Comparison of ENCODE assay signal across 9 cellular contexts in the genomic region with DNA sequence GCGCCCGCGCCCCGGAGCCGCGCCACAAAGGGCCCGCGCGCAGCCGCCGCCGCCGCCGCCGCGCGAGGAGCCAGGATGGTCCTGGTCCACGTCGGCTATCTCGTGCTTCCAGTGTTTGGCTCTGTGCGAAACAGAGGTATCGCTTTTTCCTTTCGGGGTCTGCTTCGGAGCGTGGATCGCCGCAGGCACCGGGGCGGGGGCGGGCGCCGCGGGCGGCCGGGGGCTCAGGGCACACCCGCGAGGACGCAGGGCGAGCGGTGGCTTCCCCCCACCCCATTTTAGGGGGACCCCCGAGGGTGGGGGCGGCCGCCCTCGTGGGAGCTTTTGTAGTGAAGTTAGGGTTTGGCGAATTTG.
DNase-seq lines count a peak whose midpoint lies in the region; ATAC-seq, FAIRE-seq and TF ChIP-seq lines count a peak whose summit lies in the region.
"Had no signal": no experiment of that assay in that cellular context is flagged by ENCODE, and none has a peak within 500 bp of the region (broad histone marks: within the 10 kb centered on the region; RNA-seq: fewer than 3 reads in every experiment).

No MANE protein-coding gene starts in this region.

- H3K9ac ChIP-seq in keratinocyte (ENCODE audit: control insufficient read depth, extremely low read depth, insufficient read depth, low read length) = peak overlapping the region; percentile 77
- H3K9ac ChIP-seq in stomach smooth muscle (ENCODE audit: low read length in 2 of 2) = peak overlapping the region in 1 of 2 donors; percentile 70

- CTCF ChIA-PET in HEK293T (lab: Yijun Ruan, JAX) = no interaction called here

- no peaks in the 10 kb centered on the region for H3K9me3 ChIP-seq in keratinocyte (ENCODE audit: control insufficient read depth, low read depth, low read length)
- H3K9me3 ChIP-seq in stomach smooth muscle (ENCODE audit: control insufficient read depth in 2 of 2, low read length in 2 of 2) = no peaks in the 10 kb centered on the region

- FAIRE-seq in keratinocyte (lab: Jason Lieb, UNC) = no peak

- no peak for TF ChIP-seq CTCF in keratinocyte (optimal IDR thresholded peaks at IDR 0.05 in 1 of 3, IDR thresholded peaks at IDR 0.05 in 1 of 3, conservative IDR thresholded peaks at IDR 0.05 in 1 of 3; ENCODE audit: extremely low read depth in 1 of 3, insufficient read depth in 2 of 3, low read length in 3 of 3)

- H3K4me3 Mint-ChIP-seq in activated T-helper 17 cell treated with anti-CD3 and anti-CD28 coated beads, Interleukin-2, amount 50 U/mL, for 72 hours = peak overlapping the region; percentile 73

- ATAC-seq in activated T-helper 17 cell treated with anti-CD3 and anti-CD28 coated beads, Interleukin-2, amount 50 U/mL, for 72 hours (replicated peaks) = peak; percentile 42
- no peak for ATAC-seq in GM18907 (IDR thresholded peaks at IDR 0.05; ENCODE audit: unreplicated experiment)

- H3K9me3 Mint-ChIP-seq in activated T-helper 17 cell treated with anti-CD3 and anti-CD28 coated beads, Interleukin-2, amount 50 U/mL, for 72 hours = no peaks in the 10 kb centered on the region

- no peak overlapping the region for H3K27ac Mint-ChIP-seq in activated T-helper 17 cell treated with anti-CD3 and anti-CD28 coated beads, Interleukin-2, amount 50 U/mL, for 72 hours

- H3K27ac ChIP-seq in keratinocyte (ENCODE audit: control insufficient read depth, insufficient read depth, low read length) (no peak overlapping the region), stomach smooth muscle (ENCODE audit: low read length) (no peak overlapping the region)

- peak overlapping the region; percentile 85 for H3K4me2 ChIP-seq in keratinocyte (ENCODE audit: control insufficient read depth, extremely low read depth, insufficient read depth, low read depth, low read length)

- H3K4me3 ChIP-seq in keratinocyte (ENCODE audit: control insufficient read depth in 2 of 3, extremely low read depth in 1 of 3, insufficient read depth in 2 of 3, low read depth in 1 of 3, low read length in 3 of 3) = peak overlapping the region; percentile 40 to 76 (median 75)
- peak overlapping the region; percentile 74 to 76 for H3K4me3 ChIP-seq in stomach smooth muscle (ENCODE audit: low read length in 2 of 2)

- H4K20me1 ChIP-seq in keratinocyte (ENCODE audit: control insufficient read depth, extremely low read depth, insufficient read depth, low read length) = no peaks in the 10 kb centered on the region

- H3K36me3 ChIP-seq in keratinocyte (ENCODE audit: control insufficient read depth in 2 of 2, extremely low read depth in 1 of 2, insufficient read depth in 2 of 2, low read length in 2 of 2) (no peaks in the 10 kb centered on the region), stomach smooth muscle (ENCODE audit: control insufficient read depth in 2 of 2, insufficient read depth in 2 of 2, low read length in 2 of 2) (no peaks in the 10 kb centered on the region)

- DNase-seq in NCI-H1105 treated with DMSO at 0.1 percent for 48 hours (lab: John Stamatoyannopoulos, UW) (peak; percentile 46), NCI-H1105 (lab: John Stamatoyannopoulos, UW) (no peak), keratinocyte (ENCODE audit: low read depth, low spot score) (no peak), NCI-H2196 (lab: John Stamatoyannopoulos, UW; ENCODE audit: unreplicated experiment) (no peak), HEK293T (ENCODE audit: extremely low spot score) (no peak)
- DNase-seq: SHP77 had no signal

- H3K4me1 ChIP-seq in keratinocyte (ENCODE audit: control insufficient read depth, extremely low read depth, insufficient read depth, low read length) (peaks cover 27% of the 10 kb centered on the region), stomach smooth muscle (ENCODE audit: control insufficient read depth, insufficient read depth, low read length) (peaks cover 16% of the 10 kb centered on the region)

- H3K79me2 ChIP-seq in keratinocyte (ENCODE audit: control insufficient read depth, insufficient read depth, low read length) = no peaks in the 10 kb centered on the region

- peaks cover 22% of the 10 kb centered on the region for H3K4me1 Mint-ChIP-seq in activated T-helper 17 cell treated with anti-CD3 and anti-CD28 coated beads, Interleukin-2, amount 50 U/mL, for 72 hours

- POLR2A ChIA-PET in HEK293T (lab: Yijun Ruan, JAX) = no interaction called here

- dilution Hi-C loops in keratinocyte (cut with MboI; ENCODE audit: extremely low pct_ligation_motif_present, low sequenced_read_pairs) = no loop called here

- H3K36me3 Mint-ChIP-seq in activated T-helper 17 cell treated with anti-CD3 and anti-CD28 coated beads, Interleukin-2, amount 50 U/mL, for 72 hours (ENCODE audit: low read depth) = no peaks in the 10 kb centered on the region

- no peaks in the 10 kb centered on the region for H3K9me1 ChIP-seq in keratinocyte (ENCODE audit: control insufficient read depth, extremely low read depth, insufficient read depth, low read length)

- peaks cover 47% of the 10 kb centered on the region for H3K27me3 Mint-ChIP-seq in activated T-helper 17 cell treated with anti-CD3 and anti-CD28 coated beads, Interleukin-2, amount 50 U/mL, for 72 hours

- peaks cover 6% of the 10 kb centered on the region for H3K27me3 ChIP-seq in keratinocyte (ENCODE audit: control insufficient read depth, extremely low read depth, insufficient read depth, low read length)
- H3K27me3 ChIP-seq in stomach smooth muscle (ENCODE audit: control insufficient read depth in 1 of 2, insufficient read depth in 2 of 2, low read length in 2 of 2) = no peaks in the 10 kb centered on the region

- H2AFZ ChIP-seq in keratinocyte (ENCODE audit: control insufficient read depth, low read length) = peak overlapping the region; percentile 20

TF ChIP-seq in HEK293T, 16 proteins besides CTCF, POLR2A, EP300 and RAD21:
- TF ChIP-seq, protein P1, sequence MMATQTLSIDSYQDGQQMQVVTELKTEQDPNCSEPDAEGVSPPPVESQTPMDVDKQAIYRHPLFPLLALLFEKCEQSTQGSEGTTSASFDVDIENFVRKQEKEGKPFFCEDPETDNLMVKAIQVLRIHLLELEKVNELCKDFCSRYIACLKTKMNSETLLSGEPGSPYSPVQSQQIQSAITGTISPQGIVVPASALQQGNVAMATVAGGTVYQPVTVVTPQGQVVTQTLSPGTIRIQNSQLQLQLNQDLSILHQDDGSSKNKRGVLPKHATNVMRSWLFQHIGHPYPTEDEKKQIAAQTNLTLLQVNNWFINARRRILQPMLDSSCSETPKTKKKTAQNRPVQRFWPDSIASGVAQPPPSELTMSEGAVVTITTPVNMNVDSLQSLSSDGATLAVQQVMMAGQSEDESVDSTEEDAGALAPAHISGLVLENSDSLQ (IDR thresholded peaks at IDR 0.05) = no peak
